ENCODE assay signal across 9 cellular contexts in genomic region chr1:109823543-109824348, GRCh38.
DNase-seq lines count a peak whose midpoint lies in the region; ATAC-seq, FAIRE-seq and TF ChIP-seq lines count a peak whose summit lies in the region.
"Had no signal": no experiment of that assay in that cellular context is flagged by ENCODE, and none has a peak within 500 bp of the region (broad histone marks: within the 10 kb centered on the region; RNA-seq: fewer than 3 reads in every experiment).

No MANE protein-coding gene starts in this region.

- H3K4me2 ChIP-seq in HepG2 (ENCODE audit: low read depth, low read length) = peak overlapping the region; percentile 72
- H3K4me2 ChIP-seq: BLaER1 had no signal

- H3K36me3 Mint-ChIP-seq in type B pancreatic cell = no peaks in the 10 kb centered on the region

- H3K9me3 ChIP-seq in HepG2 (ENCODE audit: low read length) (no peaks in the 10 kb centered on the region), A673 (ENCODE audit: low read depth, low read length, poor library complexity, severe bottlenecking) (no peaks in the 10 kb centered on the region)
- H3K9me3 ChIP-seq: BLaER1 had no signal

- in situ Hi-C loops in brain microvascular endothelial cell (cut with HindIII; ENCODE audit: low pct_ligation_motif_present, low sequenced_read_pairs) (no loop called here), HepG2 (cut with HindIII; ENCODE audit: extremely low pct_ligation_motif_present, low pct_unique_long_range_greater_than_20kb) (no loop called here)

- POLR2A ChIA-PET in HepG2 (lab: Yijun Ruan, JAX) = interaction anchor here (1.0 to 1.6 kb wide), 2 partner anchors 161 to 275 kb away, joined by 4 to 5 read pairs; partner anchors contain the start of genes AHCYL1 and GNAI3
- POLR2A ChIA-PET in A673 (lab: Charles Lee; ENCODE audit: low non-redundant PET) = no interaction called here

- H3K9me3 Mint-ChIP-seq in type B pancreatic cell = no peaks in the 10 kb centered on the region

- peak; percentile 41; the same call in 1 of the 2 replicates for TF ChIP-seq RAD21 in HepG2 (CRISPR knock-in tag; IDR thresholded peaks at IDR 0.05)

- TF ChIP-seq CTCF in brain microvascular endothelial cell (IDR thresholded peaks at IDR 0.05; ENCODE audit: low read depth, low read length, missing control alignments) (peak; percentile 9), HepG2 (CRISPR knock-in tag; IDR thresholded peaks at IDR 0.05) (peak; percentile 74), type B pancreatic cell (conservative IDR thresholded peaks at IDR 0.05) (no peak), A673 (conservative IDR thresholded peaks at IDR 0.05; ENCODE audit: low read depth, low read length) (no peak)

- H3K9ac ChIP-seq in HepG2 (ENCODE audit: insufficient read depth, low read depth, low read length) = peak overlapping the region; percentile 61
- H3K9ac ChIP-seq: BLaER1 had no signal

- H3K27ac ChIP-seq in brain microvascular endothelial cell (no peak overlapping the region), HepG2 (ENCODE audit: extremely low read length, insufficient read depth, low read length) (peak overlapping the region; percentile 67), A673 (ENCODE audit: low read depth, low read length, poor library complexity, severe bottlenecking) (no peak overlapping the region)
- H3K27ac ChIP-seq: BLaER1 had no signal

- peaks cover 47% of the 10 kb centered on the region for H3K4me1 ChIP-seq in HepG2 (ENCODE audit: insufficient read depth, low read length)
- H3K4me1 ChIP-seq in A673 (ENCODE audit: insufficient read depth, low read length, poor library complexity, severe bottlenecking) = no peaks in the 10 kb centered on the region

- peak; percentile 94 for ATAC-seq in HepG2
- ATAC-seq in GM18873 (IDR thresholded peaks at IDR 0.05; ENCODE audit: low FRiP score, unreplicated experiment) = no peak

- H3K4me3 Mint-ChIP-seq in type B pancreatic cell = no peak overlapping the region

- peaks cover 5% of the 10 kb centered on the region for H3K4me1 Mint-ChIP-seq in type B pancreatic cell (ENCODE audit: unreplicated experiment)

- CTCF ChIA-PET in HepG2 (lab: Yijun Ruan, JAX; ENCODE audit: low intra/inter-chr PET ratio, low total read pairs) = no interaction called here
- CTCF ChIA-PET in A673 (lab: Charles Lee) = no interaction called here

- H3K4me3 ChIP-seq in brain microvascular endothelial cell (ENCODE audit: low read depth, low read length) = no peak overlapping the region
- H3K4me3 ChIP-seq in HepG2 (replicated peaks in 1 of 3; ENCODE audit: insufficient read depth in 1 of 3, low read depth in 2 of 3, low read length in 3 of 3) = peak overlapping the region; percentile 4 to 60 (median 20); a peak in 4 of 6 replicates
- no peak overlapping the region for H3K4me3 ChIP-seq in A673 (ENCODE audit: low read depth, low read length, poor library complexity, severe bottlenecking)
- H3K4me3 ChIP-seq: BLaER1 had no signal

- peak; percentile 50 to 63; a peak in 3 of 4 replicates for TF ChIP-seq POLR2A in HepG2 (IDR thresholded peaks at IDR 0.05; ENCODE audit: insufficient read depth in 1 of 2, low read depth in 2 of 2, low read length in 2 of 2)

- H3K79me2 ChIP-seq in HepG2 (ENCODE audit: insufficient read depth, low read length) = no peaks in the 10 kb centered on the region

- no peaks in the 10 kb centered on the region for H3K27me3 Mint-ChIP-seq in type B pancreatic cell

- no peaks in the 10 kb centered on the region for H4K20me1 ChIP-seq in HepG2 (ENCODE audit: insufficient read depth, low read length)
- H4K20me1 ChIP-seq: BLaER1 had no signal

- BruUV-seq in HepG2 (replicated peaks; lab: Mats Ljungman, UMichigan) (TSS peak; percentile 72), A673 (replicated peaks; lab: Mats Ljungman, UMichigan) (no TSS peak)

- no peaks in the 10 kb centered on the region for H3K27me3 ChIP-seq in brain microvascular endothelial cell (replicated peaks)
- H3K27me3 ChIP-seq in HepG2 (ENCODE audit: control insufficient read depth in 1 of 2, insufficient read depth in 2 of 2, low read length in 2 of 2) = peaks cover 0 to under 1% of the 10 kb centered on the region in 2 experiments; a peak in 1 of 5 replicates
- no peaks in the 10 kb centered on the region for H3K27me3 ChIP-seq in A673 (replicated peaks; ENCODE audit: insufficient read depth, low read depth, low read length, poor library complexity)
- H3K27me3 ChIP-seq: BLaER1 had no signal

- DNase-seq in activated CD8-positive, alpha-beta memory T cell treated with anti-CD3 and anti-CD28 coated beads, Interleukin-2, amount 50 U/mL, for 48 hours = peak; percentile 51
- DNase-seq in activated CD8-positive, alpha-beta memory T cell treated with anti-CD3 and anti-CD28 coated beads for 24 hours = no peak
- DNase-seq in brain microvascular endothelial cell (peak; percentile 28), HepG2 (ENCODE audit: low spot score) (peak; percentile 78), type B pancreatic cell (ENCODE audit: extremely low spot score, unreplicated experiment) (peak; percentile 67), NCI-H1694 (lab: John Stamatoyannopoulos, UW) (no peak), A673 (ENCODE audit: low spot score) (no peak)

- H2AFZ ChIP-seq in HepG2 (ENCODE audit: low read length) = peak overlapping the region; percentile 63

- intact Hi-C loops in HepG2 (cut with micrococcal nuclease; ENCODE audit: unreplicated experiment) = loop anchor here (2.0 kb wide), 1 partner anchor 27 kb away; no protein-coding TSS in a partner anchor
- intact Hi-C loops in A673 (cut with micrococcal nuclease; ENCODE audit: unreplicated experiment) = no loop called here

- 57% methylated on average over 9 of the region's 16 CpGs for WGBS in HepG2 (ENCODE audit: low lambda C conversion rate)

- H3K27ac Mint-ChIP-seq in type B pancreatic cell = no peak overlapping the region

- H3K36me3 ChIP-seq in brain microvascular endothelial cell (replicated peaks) (no peaks in the 10 kb centered on the region), HepG2 (replicated peaks in 1 of 2; ENCODE audit: control insufficient read depth in 1 of 2, insufficient read depth in 2 of 2, low read length in 2 of 2) (no peaks in the 10 kb centered on the region), A673 (ENCODE audit: insufficient read depth, low read length, poor library complexity, severe bottlenecking) (no peaks in the 10 kb centered on the region)
- H3K36me3 ChIP-seq: BLaER1 had no signal

- FAIRE-seq in HepG2 (lab: Jason Lieb, UNC) = peak; percentile 54

- TF ChIP-seq EP300 in HepG2 (IDR thresholded peaks at IDR 0.05; ENCODE audit: low read depth in 2 of 2, low read length in 2 of 2) = peak in 1 of 2 experiments; percentile 66; a peak in 2 of 4 replicates
- TF ChIP-seq EP300 in HepG2 (CRISPR knock-in tag; IDR thresholded peaks at IDR 0.05; ENCODE audit: borderline replicate concordance) = peak; percentile 41

TF ChIP-seq in HepG2, 621 proteins besides CTCF, POLR2A, EP300 and RAD21 (continues in another document):
- TF ChIP-seq ZNF580 (CRISPR knock-in tag; IDR thresholded peaks at IDR 0.05; ENCODE audit: borderline replicate concordance, low read depth) = peak; percentile 75; the same call in 1 of the 2 replicates
- peak; percentile 85 for TF ChIP-seq MED1 (CRISPR knock-in tag; IDR thresholded peaks at IDR 0.05)
- peak; percentile 68; the same call in 1 of the 2 replicates for TF ChIP-seq IKZF5 (CRISPR knock-in tag; IDR thresholded peaks at IDR 0.05)
- TF ChIP-seq MED8 (CRISPR knock-in tag; IDR thresholded peaks at IDR 0.05; ENCODE audit: insufficient replicate concordance) = peak; percentile 31
- peak; percentile 55; the same call in 1 of the 2 replicates for TF ChIP-seq SIN3A (IDR thresholded peaks at IDR 0.05; ENCODE audit: borderline replicate concordance, low read depth, low read length)
- peak; percentile 85 for TF ChIP-seq ZKSCAN1 (IDR thresholded peaks at IDR 0.05; ENCODE audit: low read length)
- peak; percentile 80 for TF ChIP-seq ZMYM3 (CRISPR knock-in tag; IDR thresholded peaks at IDR 0.05)
- TF ChIP-seq FOXP4 (CRISPR knock-in tag; IDR thresholded peaks at IDR 0.05) = peak; percentile 43
- peak; percentile 64 for TF ChIP-seq XRCC5 (optimal IDR thresholded peaks at IDR 0.05; ENCODE audit: low read length)

Comparison
In these comparisons a context has a peak if more than half of its experiments do, and no peak if none do; other contexts are left out.
1. DNase-seq: peak in activated CD8-positive, alpha-beta memory T cell treated with anti-CD3 and anti-CD28 coated beads, Interleukin-2, amount 50 U/mL, for 48 hours (single experiment), brain microvascular endothelial cell (single experiment), HepG2 (single experiment) and type B pancreatic cell (single experiment); none in activated CD8-positive, alpha-beta memory T cell treated with anti-CD3 and anti-CD28 coated beads for 24 hours (single experiment), NCI-H1694 (single experiment) and A673 (single experiment).
2. H3K4me3 ChIP-seq: peak in HepG2 (3 of 3); none in brain microvascular endothelial cell (single experiment) and A673 (single experiment).
3. CTCF ChIP-seq: peak in brain microvascular endothelial cell (single experiment) and HepG2 (single experiment); none in type B pancreatic cell (single experiment) and A673 (single experiment).